In genomic region chr6:4941782-4942672, GRCh38 we compare ENCODE assay signal across 8 cellular contexts.
DNase-seq lines count a peak whose midpoint lies in the region; ATAC-seq and TF ChIP-seq lines count a peak whose summit lies in the region.

No MANE protein-coding gene starts in this region.

- H3K36me3 ChIP-seq in MG63: no peaks in the 10 kb centered on the region

- H3K27ac Mint-ChIP-seq in activated CD4-positive, alpha-beta memory T cell treated with anti-CD3 and anti-CD28 coated beads for 36 hours: peak overlapping the region; percentile 83

- no peaks in the 10 kb centered on the region for H3K27me3 ChIP-seq in MG63

- DNase-seq in DMS 273 treated with DMSO at 0.1 percent for 48 hours (lab: John Stamatoyannopoulos, UW) (peak; percentile 93), MG63 (peak; percentile 89), fibroblast of mammary gland (ENCODE audit: low read depth) (peak; percentile 98), retinal pigment epithelial cell (ENCODE audit: low read depth) (peak; percentile 72)
- peak; percentile 78 for DNase-seq in activated CD4-positive, alpha-beta memory T cell treated with anti-CD3 and anti-CD28 coated beads for 36 hours

- ATAC-seq in GM21717 (IDR thresholded peaks at IDR 0.05; ENCODE audit: unreplicated experiment) (peak; percentile 75), HG03025 (IDR thresholded peaks at IDR 0.05; ENCODE audit: low FRiP score, unreplicated experiment) (no peak), GM19035 (IDR thresholded peaks at IDR 0.05; ENCODE audit: unreplicated experiment) (no peak)

- H3K36me3 Mint-ChIP-seq in activated CD4-positive, alpha-beta memory T cell treated with anti-CD3 and anti-CD28 coated beads for 36 hours: peaks cover 27% of the 10 kb centered on the region

- no peak overlapping the region for H3K4me3 ChIP-seq in MG63
- no peak overlapping the region for H3K4me3 ChIP-seq in fibroblast of mammary gland (ENCODE audit: control insufficient read depth, low read depth, low read length)
- H3K4me3 ChIP-seq in retinal pigment epithelial cell (ENCODE audit: low read length): no peak overlapping the region

- CTCF ChIA-PET in activated CD4-positive, alpha-beta memory T cell treated with anti-CD3 and anti-CD28 coated beads for 36 hours (lab: Charles Lee): interaction anchor here (0.6 to 1.5 kb wide), 8 partner anchors 57 to 311 kb away, joined by 3 to 4 read pairs (median 3); partner anchors contain the start of gene RPP40

- POLR2A ChIA-PET in activated CD4-positive, alpha-beta memory T cell treated with anti-CD3 and anti-CD28 coated beads for 36 hours (lab: Charles Lee): interaction anchor here (0.6 to 1.8 kb wide), 12 partner anchors 9 to 305 kb away, joined by 3 to 5 read pairs (median 3); partner anchors contain the start of gene CDYL

- no peaks in the 10 kb centered on the region for H3K9me3 Mint-ChIP-seq in activated CD4-positive, alpha-beta memory T cell treated with anti-CD3 and anti-CD28 coated beads for 36 hours

- no peaks in the 10 kb centered on the region for H3K27me3 Mint-ChIP-seq in activated CD4-positive, alpha-beta memory T cell treated with anti-CD3 and anti-CD28 coated beads for 36 hours

- H3K4me3 Mint-ChIP-seq in activated CD4-positive, alpha-beta memory T cell treated with anti-CD3 and anti-CD28 coated beads for 36 hours: no peak overlapping the region

- peaks cover 52% of the 10 kb centered on the region for H3K4me1 Mint-ChIP-seq in activated CD4-positive, alpha-beta memory T cell treated with anti-CD3 and anti-CD28 coated beads for 36 hours (ENCODE audit: low read depth)

- intact Hi-C loops in activated CD4-positive, alpha-beta memory T cell treated with anti-CD3 and anti-CD28 coated beads for 36 hours (cut with micrococcal nuclease): loop anchor here (1.0 to 2.0 kb wide), 9 partner anchors 62 to 925 kb away; partner anchors contain the start of gene RPP40

- TF ChIP-seq CTCF in fibroblast of mammary gland (conservative IDR thresholded peaks at IDR 0.05; ENCODE audit: control insufficient read depth, insufficient read depth, low read depth, low read length) (no peak), retinal pigment epithelial cell (conservative IDR thresholded peaks at IDR 0.05; ENCODE audit: low read depth, low read length) (no peak)

- no peaks in the 10 kb centered on the region for H3K9me3 ChIP-seq in MG63
